ENCODE assay signal across 8 cellular contexts in genomic region chr10:49942339-49942705, GRCh38. TPM values are rescaled to one million over a fixed set of nuclear protein-coding genes. Genes with fewer than 3 reads are reported as not detected.
DNase-seq lines count a peak whose midpoint lies in the region; ATAC-seq and TF ChIP-seq lines count a peak whose summit lies in the region.
"Not testable (repeated sequence)": the region's sequence is repeated elsewhere in the genome, so short reads cannot be mapped to it uniquely, and the experiment has no call there.

No MANE protein-coding gene starts in this region.

- H3K36me3 Mint-ChIP-seq in naive B cell = not testable (repeated sequence)

- H3K4me3 ChIP-seq in SU-DHL-6 (ENCODE audit: insufficient read depth, low read length, poor library complexity, severe bottlenecking) (peak overlapping the region; percentile 78), brain microvascular endothelial cell (ENCODE audit: low read depth, low read length) (peak overlapping the region; percentile 60), heart right ventricle (peak overlapping the region; percentile 77 to 99 (median 92)), stomach smooth muscle (ENCODE audit: low read length in 2 of 2) (peak overlapping the region; percentile 83 to 94)

- H3K9me3 ChIP-seq in SU-DHL-6 (ENCODE audit: insufficient read depth, low read length); heart right ventricle; stomach smooth muscle (ENCODE audit: control insufficient read depth in 2 of 2, low read length in 2 of 2): not testable (repeated sequence)

- H3K27ac ChIP-seq in SU-DHL-6 (ENCODE audit: low read depth, low read length); stomach smooth muscle (ENCODE audit: low read length): not testable (repeated sequence)
- H3K27ac ChIP-seq in brain microvascular endothelial cell = peak overlapping the region; percentile 82
- H3K27ac ChIP-seq in heart right ventricle = peak overlapping the region in 9 of 10 donors; percentile 72 to 87 (median 82)

- H3K4me1 ChIP-seq in heart right ventricle (peaks cover 0 to 31% (median 20%) of the 10 kb centered on the region in 9 donors), stomach smooth muscle (ENCODE audit: control insufficient read depth, insufficient read depth, low read length) (peaks cover 11% of the 10 kb centered on the region)

- intact Hi-C loops in heart right ventricle (cut with DNase I) = not testable (repeated sequence)

- H3F3A ChIP-seq in SU-DHL-6 (ENCODE audit: insufficient read depth) = not testable (repeated sequence)

- H3K4me1 Mint-ChIP-seq in naive B cell = peaks cover 23 to 34% (median 31%) of the 10 kb centered on the region in 3 donors

- not testable (repeated sequence) for H3K9me2 ChIP-seq in SU-DHL-6 (replicated peaks; ENCODE audit: insufficient read depth, low read length)

- H3K9ac ChIP-seq in SU-DHL-6 (ENCODE audit: low read length) = peak overlapping the region; percentile 86
- peak overlapping the region; percentile 86 to 93 for H3K9ac ChIP-seq in stomach smooth muscle (ENCODE audit: low read length in 2 of 2)

- peak; percentile 9 for ATAC-seq in GM21717 (IDR thresholded peaks at IDR 0.05; ENCODE audit: unreplicated experiment)
- peak; percentile 6 for ATAC-seq in HG03565 (IDR thresholded peaks at IDR 0.05; ENCODE audit: unreplicated experiment)
- peak in 2 of 8 donors; percentile 27 to 40 for ATAC-seq in heart right ventricle
- ATAC-seq in naive B cell (ENCODE audit: low read depth in 2 of 2) = peak; percentile 3 to 6

- not testable (repeated sequence) for H4K20me1 ChIP-seq in SU-DHL-6 (ENCODE audit: low read depth, low read length)

- H3K4me3 Mint-ChIP-seq in naive B cell = peak overlapping the region; percentile 99 to 100 (median 100)

- in situ Hi-C loops in brain microvascular endothelial cell (cut with HindIII; ENCODE audit: low pct_ligation_motif_present, low sequenced_read_pairs) = not testable (repeated sequence)

- H3K27ac Mint-ChIP-seq in naive B cell = peak overlapping the region; percentile 92 to 98 (median 94)

- TF ChIP-seq CTCF in SU-DHL-6 (IDR thresholded peaks at IDR 0.05; ENCODE audit: insufficient read depth, low read length, poor library complexity, severe bottlenecking); brain microvascular endothelial cell (IDR thresholded peaks at IDR 0.05; ENCODE audit: low read depth, low read length, missing control alignments); heart right ventricle (IDR thresholded peaks at IDR 0.05): not testable (repeated sequence)

- not testable (repeated sequence) for H3K36me3 ChIP-seq in SU-DHL-6 (ENCODE audit: low read length); brain microvascular endothelial cell (replicated peaks); stomach smooth muscle (ENCODE audit: control insufficient read depth in 2 of 2, insufficient read depth in 2 of 2, low read length in 2 of 2)
- H3K36me3 ChIP-seq in heart right ventricle = peaks cover 0 to 25% (median 0%) of the 10 kb centered on the region in 9 donors

- H3K27me3 ChIP-seq in SU-DHL-6 (ENCODE audit: low read length); brain microvascular endothelial cell (replicated peaks); heart right ventricle; stomach smooth muscle (ENCODE audit: control insufficient read depth in 1 of 2, insufficient read depth in 2 of 2, low read length in 2 of 2): not testable (repeated sequence)

- peak overlapping the region; percentile 76 for H3K4me2 ChIP-seq in SU-DHL-6 (ENCODE audit: low read depth, low read length, poor library complexity, severe bottlenecking)

- WGBS in heart right ventricle, 2 donors = 0 to 1% methylated on average over 12 of the region's 12 CpGs

- H3K27me3 Mint-ChIP-seq in naive B cell = not testable (repeated sequence)

- H2AFZ ChIP-seq in SU-DHL-6 (ENCODE audit: low read depth, low read length, severe bottlenecking) = peak overlapping the region; percentile 76

- not testable (repeated sequence) for H3K9me3 Mint-ChIP-seq in naive B cell

- DNase-seq in DMS53 (lab: John Stamatoyannopoulos, UW) (peak; percentile 10), brain microvascular endothelial cell (peak; percentile 18)
- not testable (repeated sequence) for DNase-seq in heart right ventricle, naive B cell

- peaks cover 56% of the 10 kb centered on the region for H3K79me2 ChIP-seq in SU-DHL-6 (ENCODE audit: insufficient read depth, low read length)

RNA-seq across cellular contexts. Expression of gene TIMM23B, which starts 0.5 kb away (rescaled TPM):
- total RNA-seq in heart right ventricle = 10 to 100 TPM; 13.9 to 22.6 (median 19.4) TPM
- polyA plus RNA-seq in heart right ventricle = 10 to 100 TPM in 1 of 2 donors, 1 to 10 TPM in 1; 7.6 to 13.2 TPM
- polyA plus RNA-seq in naive B cell (ENCODE audit: low read depth in 6 of 6) = 10 to 100 TPM in 5 of 6 donors, 1 to 10 TPM in 1; 10.0 to 35.4 (median 15.1) TPM

RNA-seq across cellular contexts. Expression of gene PARG, which starts 0.5 kb away (rescaled TPM):
- 10 to 100 TPM; 21.9 to 35.8 (median 29.2) TPM for total RNA-seq in heart right ventricle
- polyA plus RNA-seq in heart right ventricle (1 to 10 TPM; 4.3 to 6.3 TPM), naive B cell (ENCODE audit: low read depth in 6 of 6) (10 to 100 TPM in 3 of 6 donors, 1 to 10 TPM in 3; 4.3 to 18.9 (median 10.8) TPM)

RNA-seq across cellular contexts. Expression of gene AGAP6, which starts 45.9 kb away (rescaled TPM):
- 1 to 10 TPM; 2.2 to 4.9 (median 3.7) TPM for total RNA-seq in heart right ventricle
- 10 to 100 TPM in 1 of 2 donors, 1 to 10 TPM in 1; 4.6 to 26.3 TPM for polyA plus RNA-seq in heart right ventricle
- 1 to 10 TPM in 3 of 6 donors, under 1 TPM in 3; 0.36 to 3.3 (median 1.2) TPM for polyA plus RNA-seq in naive B cell (ENCODE audit: low read depth in 6 of 6)
